In genomic region chr12:122348505-122348904, GRCh38 we compare ENCODE assay signal across 23 cellular contexts.
"Had no signal": no experiment of that assay in that cellular context is flagged by ENCODE, and none has a peak within 500 bp of the region (broad histone marks: within the 10 kb centered on the region; RNA-seq: fewer than 3 reads in every experiment).

No MANE protein-coding gene starts in this region.

- H3K4me3 ChIP-seq: left ventricle myocardium inferior, lung, neural progenitor cell, ovary, right atrium auricular region, right lobe of liver, smooth muscle cell, stomach, testis, thyroid gland, transverse colon, upper lobe of right lung had no signal

- H3K27ac ChIP-seq: left ventricle myocardium inferior, neural progenitor cell, neutrophil, ovary, right atrium auricular region, right lobe of liver, stomach, testis, transverse colon, upper lobe of right lung had no signal

- H3K36me3 ChIP-seq: neural progenitor cell, ovary had no signal

- DNase-seq: hippocampal formation; left ventricle myocardium inferior; mesendoderm; naive B cell; natural killer cell; nephron progenitor cell; occipital lobe; ovary; right lobe of liver; stimulated activated CD4-positive, alpha-beta T cell treated with anti-CD3 and anti-CD28 coated beads, Interleukin-1b, Interleukin-23, amount 100 ng/mL, for 48 hours; stimulated activated CD4-positive, alpha-beta T cell treated with anti-CD3 and anti-CD28 coated beads, Interleukin-2, amount 100 ng/mL, for 48 hours; stimulated activated naive B cell treated with anti-CD40 and anti-IgM and Interleukin-4, amounts not matched to agents 10 μg/mL and 1 μg/mL and 100 μg/mL, for 72 hours; stimulated activated naive CD8-positive, alpha-beta T cell treated with anti-CD3 and anti-CD28 coated beads, Interleukin-15, Interleukin-2, amounts not matched to agents 100 U/mL and 50 U/mL, for 24 hours; stomach; testis; thyroid gland; transverse colon; upper lobe of right lung had no signal

- H3K4me1 ChIP-seq: neural progenitor cell, testis, upper lobe of right lung had no signal

- H3K27me3 ChIP-seq: neural progenitor cell, neutrophil, ovary, right atrium auricular region, right lobe of liver, stomach, testis, thyroid gland, transverse colon, upper lobe of right lung had no signal

- H3K9me3 ChIP-seq: left ventricle myocardium inferior, neutrophil, ovary, right atrium auricular region, right lobe of liver, stomach, testis, thyroid gland, transverse colon, upper lobe of right lung had no signal

- ATAC-seq: natural killer cell; stimulated activated naive B cell treated with anti-CD40 and anti-IgM and Interleukin-4, amounts not matched to agents 10 μg/mL and 1 μg/mL and 100 μg/mL, for 72 hours; stimulated activated naive CD8-positive, alpha-beta T cell treated with anti-CD3 and anti-CD28 coated beads, Interleukin-15, Interleukin-2, amounts not matched to agents 100 U/mL and 50 U/mL, for 24 hours; upper lobe of right lung had no signal
